ENCODE assay signal across 8 cellular contexts in genomic region chrX:108537005-108537404, GRCh38.
A peak's percentile ranks its signal among the peaks of the same experiment; 100 is the strongest.
DNase-seq lines count a peak whose midpoint lies in the region; ATAC-seq and TF ChIP-seq lines count a peak whose summit lies in the region.

No MANE protein-coding gene starts in this region.

- H2BK15ac ChIP-seq in neuronal stem cell (ENCODE audit: low read length): no peak overlapping the region

- H3K9ac ChIP-seq in neuronal stem cell (ENCODE audit: low read depth, low read length, poor library complexity): no peak overlapping the region

- WGBS in neuronal stem cell (ENCODE audit: extremely low coverage in 2 of 2, insufficient read length in 2 of 2, insufficient replicate concordance in 1 of 2), 2 donors: no CpG with 5 or more reads among the region's 2 CpGs

- no peak overlapping the region for H4K91ac ChIP-seq in neuronal stem cell (ENCODE audit: low read depth, low read length, poor library complexity)

- H3K4me1 ChIP-seq in neuronal stem cell (ENCODE audit: control insufficient read depth in 2 of 2, insufficient read depth in 1 of 2, low read depth in 1 of 2, low read length in 2 of 2): no peaks in the 10 kb centered on the region

- H3K27me3 ChIP-seq in neuronal stem cell (ENCODE audit: control insufficient read depth in 3 of 3, insufficient read depth in 3 of 3, low read depth in 1 of 3, low read length in 3 of 3): no peaks in the 10 kb centered on the region

- H2AK5ac ChIP-seq in neuronal stem cell (ENCODE audit: low read depth, low read length): no peak overlapping the region

- peak; percentile 41 for TF ChIP-seq CTCF in coronary artery (IDR thresholded peaks at IDR 0.05)

- H2BK5ac ChIP-seq in neuronal stem cell (ENCODE audit: low read length): no peak overlapping the region

- H3K27ac ChIP-seq in coronary artery (no peak overlapping the region), neuronal stem cell (replicated peaks; ENCODE audit: low read length) (no peak overlapping the region)

- H3K9me3 ChIP-seq in neuronal stem cell (replicated peaks in 1 of 2; ENCODE audit: control insufficient read depth in 2 of 2, insufficient read depth in 1 of 2, low read depth in 1 of 2, low read length in 2 of 2): no peaks in the 10 kb centered on the region

- no peak overlapping the region for H2BK120ac ChIP-seq in neuronal stem cell (ENCODE audit: low read depth, low read length)

- no peak overlapping the region for H3K14ac ChIP-seq in neuronal stem cell (ENCODE audit: low read length)

- H4K8ac ChIP-seq in neuronal stem cell (ENCODE audit: low read depth, low read length): no peak overlapping the region

- peaks cover 0 to 8% of the 10 kb centered on the region in 2 donors for H3K36me3 ChIP-seq in neuronal stem cell (replicated peaks in 1 of 2; ENCODE audit: control insufficient read depth in 2 of 2, insufficient read depth in 2 of 2, low read length in 2 of 2)

- H3K18ac ChIP-seq in neuronal stem cell (ENCODE audit: low read length): no peak overlapping the region

- peak; percentile 79 for DNase-seq in DMS 273 (lab: John Stamatoyannopoulos, UW; ENCODE audit: unreplicated experiment)
- DNase-seq in NCI-H460 (ENCODE audit: extremely low read depth, low read depth): peak; percentile 62
- no peak for DNase-seq in coronary artery (ENCODE audit: low spot score)
- peak; percentile 2 for DNase-seq in neuronal stem cell (ENCODE audit: low spot score)
- no peak for DNase-seq in CD1c-positive myeloid dendritic cell (ENCODE audit: extremely low spot score)
- no peak for DNase-seq in activated naive CD4-positive, alpha-beta T cell (lab: John Stamatoyannopoulos, UW)

- no peak overlapping the region for H2BK12ac ChIP-seq in neuronal stem cell (ENCODE audit: low read length)

- no peak overlapping the region for H3K23ac ChIP-seq in neuronal stem cell (ENCODE audit: low read depth, low read length, poor library complexity)

- H2AFZ ChIP-seq in neuronal stem cell (ENCODE audit: low read length): no peak overlapping the region

- H3K4me2 ChIP-seq in neuronal stem cell (ENCODE audit: insufficient read depth, low read length, poor library complexity, severe bottlenecking): no peak overlapping the region

- ATAC-seq in GM19043 (IDR thresholded peaks at IDR 0.05; ENCODE audit: low read depth, unreplicated experiment) (peak; percentile 71), HG03159 (IDR thresholded peaks at IDR 0.05; ENCODE audit: unreplicated experiment) (peak; percentile 94)

- H3K4ac ChIP-seq in neuronal stem cell (ENCODE audit: low read length): no peak overlapping the region

- no peaks in the 10 kb centered on the region for H3K79me1 ChIP-seq in neuronal stem cell (ENCODE audit: low read depth, low read length)

- no peak overlapping the region for H3K4me3 ChIP-seq in coronary artery
- H3K4me3 ChIP-seq in neuronal stem cell (ENCODE audit: low read length in 2 of 2): no peak overlapping the region

Comparison
In these comparisons a context has a peak if more than half of its experiments do, and no peak if none do; other contexts are left out.
1. DNase-seq: peak in DMS 273 (single experiment), NCI-H460 (single experiment) and neuronal stem cell (single experiment); none in coronary artery (single experiment), CD1c-positive myeloid dendritic cell (single experiment) and activated naive CD4-positive, alpha-beta T cell (0 of 4).